In the genomic region with DNA sequence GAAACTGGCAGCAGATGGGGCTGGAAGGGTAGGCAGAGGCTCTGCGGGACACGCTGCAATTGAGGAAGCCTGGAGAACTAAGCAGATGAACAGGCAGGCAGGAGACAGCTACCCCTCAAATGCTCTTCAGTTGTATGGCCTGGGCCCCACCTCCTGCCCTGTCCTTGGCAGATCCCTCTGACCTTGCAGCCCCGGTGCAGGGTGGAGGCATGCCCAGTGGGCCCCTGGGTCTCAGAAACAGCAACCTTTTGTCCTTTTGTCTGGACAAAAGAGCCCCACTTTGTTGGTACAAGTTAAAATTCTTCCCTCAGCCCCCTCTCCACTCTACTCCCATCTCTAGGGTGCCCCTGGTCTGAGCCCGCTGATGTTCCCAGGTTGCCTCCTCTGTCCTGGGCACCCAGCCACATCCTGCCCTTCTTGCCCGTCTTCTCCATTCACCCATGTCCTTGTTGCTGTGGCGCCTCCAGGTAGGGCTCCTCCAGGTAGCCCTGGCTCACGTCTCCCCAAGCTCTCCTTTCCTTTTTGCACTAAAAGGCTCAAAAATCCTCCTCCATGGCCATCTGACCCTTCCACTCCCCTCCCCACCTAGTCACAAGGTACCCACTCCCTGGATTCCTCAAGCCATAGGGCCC, we compare ENCODE assay signal across 17 cellular contexts.
A peak's percentile ranks its signal among the peaks of the same experiment; 100 is the strongest.
DNase-seq lines count a peak whose midpoint lies in the region; ATAC-seq and TF ChIP-seq lines count a peak whose summit lies in the region.
"Had no signal": no experiment of that assay in that cellular context is flagged by ENCODE, and none has a peak within 500 bp of the region (broad histone marks: within the 10 kb centered on the region; RNA-seq: fewer than 3 reads in every experiment).

No MANE protein-coding gene starts in this region.

- H3K4me1 Mint-ChIP-seq in stimulated activated naive B cell treated with anti-CD40 and anti-IgM and Interleukin-4, amounts not matched to agents 10 μg/mL and 1 μg/mL and 100 μg/mL, for 72 hours: peaks cover 79 to 100% of the 10 kb centered on the region in 2 donors

- TF ChIP-seq EP300 in gastroesophageal sphincter (IDR thresholded peaks at IDR 0.05): no peak

- peak overlapping the region in 1 of 2 donors; percentile 7 for H3K4me3 Mint-ChIP-seq in stimulated activated naive B cell treated with anti-CD40 and anti-IgM and Interleukin-4, amounts not matched to agents 10 μg/mL and 1 μg/mL and 100 μg/mL, for 72 hours

- no peaks in the 10 kb centered on the region for H3K9me3 Mint-ChIP-seq in stimulated activated naive B cell treated with anti-CD40 and anti-IgM and Interleukin-4, amounts not matched to agents 10 μg/mL and 1 μg/mL and 100 μg/mL, for 72 hours

- H4K8ac ChIP-seq in mesenchymal stem cell (ENCODE audit: low read length): peak overlapping the region; percentile 74

- no peak overlapping the region for H2BK5ac ChIP-seq in mesenchymal stem cell (ENCODE audit: low read depth, low read length, poor library complexity, severe bottlenecking)

- H3K18ac ChIP-seq in mesenchymal stem cell (ENCODE audit: low read depth in 1 of 2, low read length in 2 of 2): peak overlapping the region; percentile 47 to 93

- no peak for ATAC-seq in stimulated activated naive B cell treated with anti-CD40 and anti-IgM and Interleukin-4, amounts not matched to agents 10 μg/mL and 1 μg/mL and 100 μg/mL, for 72 hours (replicated peaks)
- no peak for ATAC-seq in activated CD4-positive, CD25-positive, alpha-beta regulatory T cell treated with anti-CD3 and anti-CD28 coated beads, Interleukin-2, amount 50 U/mL, for 24 hours
- ATAC-seq in gastroesophageal sphincter: no peak
- ATAC-seq: gastrocnemius medialis had no signal

- H3K27ac ChIP-seq in KOPT-K1 (ENCODE audit: low read depth, low read length, poor library complexity, severe bottlenecking) (peak overlapping the region; percentile 68), mesenchymal stem cell (ENCODE audit: low read length, poor library complexity, severe bottlenecking) (no peak overlapping the region), gastroesophageal sphincter (no peak overlapping the region)
- H3K27ac ChIP-seq: gastrocnemius medialis, HL-60, left ventricle myocardium inferior had no signal

- H3K27me3 ChIP-seq in mesenchymal stem cell (ENCODE audit: control insufficient read depth in 1 of 2, insufficient read depth in 1 of 2, low read length in 2 of 2): no peaks in the 10 kb centered on the region
- no peaks in the 10 kb centered on the region for H3K27me3 ChIP-seq in gastroesophageal sphincter
- H3K27me3 ChIP-seq: gastrocnemius medialis had no signal

- TF ChIP-seq POLR2A in gastroesophageal sphincter (IDR thresholded peaks at IDR 0.05): no peak

- no peak overlapping the region for H3K9ac ChIP-seq in mesenchymal stem cell (ENCODE audit: low read length)

- H3K36me3 Mint-ChIP-seq in stimulated activated naive B cell treated with anti-CD40 and anti-IgM and Interleukin-4, amounts not matched to agents 10 μg/mL and 1 μg/mL and 100 μg/mL, for 72 hours: peaks cover 78 to 90% of the 10 kb centered on the region in 2 donors

- H3K36me3 ChIP-seq in KOPT-K1 (ENCODE audit: insufficient read depth, low read length): peaks cover 15% of the 10 kb centered on the region; the same call in 1 of the 2 replicates
- H3K36me3 ChIP-seq in mesenchymal stem cell (ENCODE audit: control insufficient read depth in 1 of 2, insufficient read depth in 2 of 2, low read depth in 1 of 2, low read length in 2 of 2): peaks cover 5 to 34% of the 10 kb centered on the region in 2 experiments
- H3K36me3 ChIP-seq in gastroesophageal sphincter: peaks cover 0 to 12% of the 10 kb centered on the region in 2 donors
- H3K36me3 ChIP-seq: gastrocnemius medialis had no signal

- H2AFZ ChIP-seq in mesenchymal stem cell (ENCODE audit: low read depth, low read length): no peak overlapping the region

- 93% methylated on average over 7 of the region's 7 CpGs for WGBS in mesenchymal stem cell
- WGBS in gastroesophageal sphincter (ENCODE audit: low coverage in 1 of 2), 2 donors: 92 to 97% methylated on average over 4 to 5 of the region's 7 CpGs

- H3K27ac Mint-ChIP-seq in stimulated activated naive B cell treated with anti-CD40 and anti-IgM and Interleukin-4, amounts not matched to agents 10 μg/mL and 1 μg/mL and 100 μg/mL, for 72 hours: peak overlapping the region; percentile 98

- H3K23ac ChIP-seq in mesenchymal stem cell (ENCODE audit: low read length in 2 of 2): peak overlapping the region in 1 of 2 experiments; percentile 53

- no peaks in the 10 kb centered on the region for H3K27me3 Mint-ChIP-seq in stimulated activated naive B cell treated with anti-CD40 and anti-IgM and Interleukin-4, amounts not matched to agents 10 μg/mL and 1 μg/mL and 100 μg/mL, for 72 hours

- peaks cover 67% of the 10 kb centered on the region for H3K4me1 ChIP-seq in mesenchymal stem cell (ENCODE audit: control insufficient read depth, insufficient read depth, low read depth, low read length)
- H3K4me1 ChIP-seq in gastroesophageal sphincter: peaks cover 0 to 58% (median 25%) of the 10 kb centered on the region in 3 donors

- H3K4me2 ChIP-seq in mesenchymal stem cell (ENCODE audit: low read length, poor library complexity, severe bottlenecking): no peak overlapping the region

- TF ChIP-seq CTCF in gastroesophageal sphincter (IDR thresholded peaks at IDR 0.05): no peak

- peak overlapping the region; percentile 96 for H4K91ac ChIP-seq in mesenchymal stem cell (ENCODE audit: low read length)

- H2BK120ac ChIP-seq in mesenchymal stem cell (ENCODE audit: low read depth, low read length): peak overlapping the region; percentile 93

- peak overlapping the region; percentile 92 for H2BK15ac ChIP-seq in mesenchymal stem cell (ENCODE audit: low read depth, poor library complexity, severe bottlenecking)

- H3K14ac ChIP-seq in mesenchymal stem cell (ENCODE audit: low read length in 2 of 2): peak overlapping the region in 1 of 2 experiments; percentile 93

- no peaks in the 10 kb centered on the region for H3K9me3 ChIP-seq in KOPT-K1 (ENCODE audit: insufficient read depth, low read length, poor library complexity, severe bottlenecking)
- H3K9me3 ChIP-seq in mesenchymal stem cell (ENCODE audit: control insufficient read depth, low read length): no peaks in the 10 kb centered on the region
- no peaks in the 10 kb centered on the region for H3K9me3 ChIP-seq in gastroesophageal sphincter
- H3K9me3 ChIP-seq: gastrocnemius medialis, left ventricle myocardium inferior, SK-N-SH had no signal

- H3K4me3 ChIP-seq in mesenchymal stem cell (ENCODE audit: insufficient read depth in 1 of 2, low read depth in 1 of 2, low read length in 2 of 2) (no peak overlapping the region), gastroesophageal sphincter (no peak overlapping the region)
- H3K4me3 ChIP-seq: gastrocnemius medialis, left ventricle myocardium inferior had no signal

- peak; percentile 17 for DNase-seq in activated effector memory CD4-positive, alpha-beta T cell treated with anti-CD3 and anti-CD28 coated beads, Interleukin-2, amount 50 U/mL, for 16 hours
- DNase-seq in activated effector memory CD4-positive, alpha-beta T cell treated with Interleukin-2 at 50 U/mL for 16 hours: no peak
- no peak for DNase-seq in mesenchymal stem cell
- no peak for DNase-seq in stimulated activated naive B cell treated with anti-CD40 and anti-IgM and Interleukin-4, amounts not matched to agents 10 μg/mL and 1 μg/mL and 100 μg/mL, for 72 hours
- DNase-seq in stimulated activated CD4-positive, alpha-beta T cell treated with anti-CD3 and anti-CD28 coated beads, Interleukin-12 subunit alpha, Interleukin-12 subunit beta, amount 100 ng/mL, for 4 hours: no peak
- DNase-seq: gastrocnemius medialis, GF-D8, KG1, left ventricle myocardium inferior, NCI-H1105 treated with DMSO at 0.1 percent for 48 hours, NCI-H774, SK-N-SH, substantia nigra had no signal

- peaks cover 18% of the 10 kb centered on the region for H3K79me1 ChIP-seq in mesenchymal stem cell (replicated peaks; ENCODE audit: low read length, poor library complexity, severe bottlenecking)

- H3K4ac ChIP-seq in mesenchymal stem cell (ENCODE audit: low read depth in 1 of 2, low read length in 2 of 2): peak overlapping the region; percentile 27 to 99

- H2BK12ac ChIP-seq in mesenchymal stem cell (ENCODE audit: low read length in 2 of 2): peak overlapping the region; percentile 41 to 99

- H2AK5ac ChIP-seq in mesenchymal stem cell (ENCODE audit: low read length, severe bottlenecking): peak overlapping the region; percentile 88
